Comparison of ENCODE assay signal across 8 cellular contexts in the genomic region with DNA sequence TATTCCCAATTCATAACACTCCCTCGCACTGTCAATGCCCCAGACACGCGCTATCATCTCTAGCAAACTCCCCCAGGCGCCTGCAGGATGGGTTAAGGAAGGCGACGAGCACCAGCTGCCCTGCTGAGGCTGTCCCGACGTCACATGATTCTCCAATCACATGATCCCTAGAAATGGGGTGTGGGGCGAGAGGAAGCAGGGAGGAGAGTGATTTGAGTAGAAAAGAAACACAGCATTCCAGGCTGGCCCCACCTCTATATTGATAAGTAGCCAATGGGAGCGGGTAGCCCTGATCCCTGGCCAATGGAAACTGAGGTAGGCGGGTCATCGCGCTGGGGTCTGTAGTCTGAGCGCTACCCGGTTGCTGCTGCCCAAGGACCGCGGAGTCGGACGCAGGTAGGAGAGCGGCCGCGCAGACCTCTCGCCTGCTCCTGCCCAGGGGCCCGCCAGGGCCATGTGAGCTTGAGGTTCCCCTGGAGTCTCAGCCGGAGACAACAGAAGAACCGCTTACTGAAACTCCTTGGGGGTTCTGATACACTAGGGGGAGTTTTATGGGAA. TPM values are rescaled to one million over a fixed set of nuclear protein-coding genes. Genes with fewer than 3 reads are reported as not detected.
DNase-seq lines count a peak whose midpoint lies in the region; ATAC-seq and TF ChIP-seq lines count a peak whose summit lies in the region.

Gene GRN, plus strand, starts transcription at position 364 of the 558 bp plus-strand sequence. CDS start 3,863 bp downstream, outside the sequence.

- H3K9me3 Mint-ChIP-seq in activated CD4-positive, alpha-beta memory T cell treated with anti-CD3 and anti-CD28 coated beads for 36 hours: no peaks in the 10 kb centered on the region

- TF ChIP-seq CTCF in dorsolateral prefrontal cortex (IDR thresholded peaks at IDR 0.05 in 54 of 56, conservative IDR thresholded peaks at IDR 0.05 in 2 of 56; ENCODE audit: low read depth in 1 of 56, partially characterized antibody in 56 of 56): peak in 20 of 56 donors; percentile 5 to 60 (median 24)
- no peak for TF ChIP-seq CTCF in liver (IDR thresholded peaks at IDR 0.05; ENCODE audit: low read depth, low read length, missing input control)

- DNase-seq in AML-193 (lab: John Stamatoyannopoulos, UW) (peak; percentile 96 to 97), NCI-H774 (lab: John Stamatoyannopoulos, UW) (peak; percentile 98), dorsolateral prefrontal cortex (peak; percentile 89 to 99 (median 97))
- peak; percentile 93 for DNase-seq in activated CD4-positive, alpha-beta memory T cell treated with anti-CD3 and anti-CD28 coated beads for 36 hours
- DNase-seq in stimulated activated CD4-positive, alpha-beta T cell treated with anti-CD3 and anti-CD28 coated beads, Interleukin-4, amount 100 ng/mL, for 24 hours: peak; percentile 89

- H3K27me3 ChIP-seq in dorsolateral prefrontal cortex (no peaks in the 10 kb centered on the region), liver (ENCODE audit: control insufficient read depth in 4 of 4, insufficient read depth in 4 of 4, low read length in 3 of 4) (no peaks in the 10 kb centered on the region)

- H3K4me3 Mint-ChIP-seq in activated CD4-positive, alpha-beta memory T cell treated with anti-CD3 and anti-CD28 coated beads for 36 hours: peak within 1 kb of the TSS; percentile 82

- H3K27ac Mint-ChIP-seq in activated CD4-positive, alpha-beta memory T cell treated with anti-CD3 and anti-CD28 coated beads for 36 hours: peak within 1 kb of the TSS; percentile 66

- TF ChIP-seq POLR2A in GM19193 (IDR thresholded peaks at IDR 0.05; ENCODE audit: extremely low read depth, insufficient read depth, insufficient read length): peak; percentile 96

- H3K27ac ChIP-seq in dorsolateral prefrontal cortex (peak within 1 kb of the TSS; percentile 59 to 95 (median 89)), liver (ENCODE audit: low read depth in 1 of 2, low read length in 2 of 2) (peak within 1 kb of the TSS; percentile 48 to 81)

- H3K36me3 ChIP-seq in liver (ENCODE audit: control insufficient read depth in 4 of 4, insufficient read depth in 3 of 4, low read depth in 1 of 4, low read length in 3 of 4): peaks cover 0 to 8% (median 2%) of the 10 kb centered on the region in 4 donors

- intact Hi-C loops in activated CD4-positive, alpha-beta memory T cell treated with anti-CD3 and anti-CD28 coated beads for 36 hours (cut with micrococcal nuclease): loop anchor here (2.0 kb wide), 1 partner anchor 14 kb away; no protein-coding TSS in a partner anchor
- intact Hi-C loops in dorsolateral prefrontal cortex (cut with DNase I): loop anchor here in 1 of 2 donors (2.0 kb wide), 1 partner anchor 20 kb away; the partner anchor contains the start of gene SLC25A39

- peak; percentile 49 to 58 for TF ChIP-seq RAD21 in liver (IDR thresholded peaks at IDR 0.05)

- under 1% methylated on average over 26 of the region's 26 CpGs for whole genome bisulfite sequencing in liver

- CTCF ChIA-PET in activated CD4-positive, alpha-beta memory T cell treated with anti-CD3 and anti-CD28 coated beads for 36 hours (lab: Charles Lee): interaction anchor here (0.7 to 2.7 kb wide), 28 partner anchors 8 to 434 kb away, joined by 3 to 28 read pairs (median 4); partner anchors contain the start of genes FAM171A2, HDAC5, RUNDC3A and TMUB2

- peak within 1 kb of the TSS; percentile 65 to 85 for H3K9ac ChIP-seq in liver (ENCODE audit: low read depth in 1 of 2, low read length in 2 of 2)

- POLR2A ChIA-PET in activated CD4-positive, alpha-beta memory T cell treated with anti-CD3 and anti-CD28 coated beads for 36 hours (lab: Charles Lee): interaction anchor here (0.6 to 1.9 kb wide), 7 partner anchors 10 to 158 kb away, joined by 3 to 5 read pairs (median 3); partner anchors contain the start of genes SLC25A39 and TMUB2

- no peaks in the 10 kb centered on the region for H3K27me3 Mint-ChIP-seq in activated CD4-positive, alpha-beta memory T cell treated with anti-CD3 and anti-CD28 coated beads for 36 hours

- no peaks in the 10 kb centered on the region for H3K9me3 ChIP-seq in liver (ENCODE audit: control insufficient read depth in 4 of 4, low read length in 3 of 4)

- peaks cover 0 to 21% (median 12%) of the 10 kb centered on the region in 4 donors for H3K4me1 ChIP-seq in liver (ENCODE audit: control insufficient read depth in 4 of 4, insufficient read depth in 4 of 4, low read length in 3 of 4)

- peaks cover 21% of the 10 kb centered on the region for H3K4me1 Mint-ChIP-seq in activated CD4-positive, alpha-beta memory T cell treated with anti-CD3 and anti-CD28 coated beads for 36 hours (ENCODE audit: low read depth)

- H3K4me3 ChIP-seq in dorsolateral prefrontal cortex (peak within 1 kb of the TSS; percentile 57 to 98 (median 86)), liver (ENCODE audit: low read depth in 1 of 3, low read length in 3 of 3) (peak within 1 kb of the TSS; percentile 57 to 86 (median 83))

- ATAC-seq in HG03520 (IDR thresholded peaks at IDR 0.05; ENCODE audit: unreplicated experiment): peak; percentile 66

- H3K36me3 Mint-ChIP-seq in activated CD4-positive, alpha-beta memory T cell treated with anti-CD3 and anti-CD28 coated beads for 36 hours: no peaks in the 10 kb centered on the region

TF ChIP-seq in liver, 16 proteins besides CTCF, POLR2A, EP300 and RAD21:
- peak in 1 of 2 donors; percentile 77 for TF ChIP-seq GABPA (IDR thresholded peaks at IDR 0.05 in 1 of 2, conservative IDR thresholded peaks at IDR 0.05 in 1 of 2)
- TF ChIP-seq FOXA1 (IDR thresholded peaks at IDR 0.05): no peak
- no peak for TF ChIP-seq TAF1 (conservative IDR thresholded peaks at IDR 0.05)
- no peak for TF ChIP-seq JUND (IDR thresholded peaks at IDR 0.05)
- TF ChIP-seq, protein P1, sequence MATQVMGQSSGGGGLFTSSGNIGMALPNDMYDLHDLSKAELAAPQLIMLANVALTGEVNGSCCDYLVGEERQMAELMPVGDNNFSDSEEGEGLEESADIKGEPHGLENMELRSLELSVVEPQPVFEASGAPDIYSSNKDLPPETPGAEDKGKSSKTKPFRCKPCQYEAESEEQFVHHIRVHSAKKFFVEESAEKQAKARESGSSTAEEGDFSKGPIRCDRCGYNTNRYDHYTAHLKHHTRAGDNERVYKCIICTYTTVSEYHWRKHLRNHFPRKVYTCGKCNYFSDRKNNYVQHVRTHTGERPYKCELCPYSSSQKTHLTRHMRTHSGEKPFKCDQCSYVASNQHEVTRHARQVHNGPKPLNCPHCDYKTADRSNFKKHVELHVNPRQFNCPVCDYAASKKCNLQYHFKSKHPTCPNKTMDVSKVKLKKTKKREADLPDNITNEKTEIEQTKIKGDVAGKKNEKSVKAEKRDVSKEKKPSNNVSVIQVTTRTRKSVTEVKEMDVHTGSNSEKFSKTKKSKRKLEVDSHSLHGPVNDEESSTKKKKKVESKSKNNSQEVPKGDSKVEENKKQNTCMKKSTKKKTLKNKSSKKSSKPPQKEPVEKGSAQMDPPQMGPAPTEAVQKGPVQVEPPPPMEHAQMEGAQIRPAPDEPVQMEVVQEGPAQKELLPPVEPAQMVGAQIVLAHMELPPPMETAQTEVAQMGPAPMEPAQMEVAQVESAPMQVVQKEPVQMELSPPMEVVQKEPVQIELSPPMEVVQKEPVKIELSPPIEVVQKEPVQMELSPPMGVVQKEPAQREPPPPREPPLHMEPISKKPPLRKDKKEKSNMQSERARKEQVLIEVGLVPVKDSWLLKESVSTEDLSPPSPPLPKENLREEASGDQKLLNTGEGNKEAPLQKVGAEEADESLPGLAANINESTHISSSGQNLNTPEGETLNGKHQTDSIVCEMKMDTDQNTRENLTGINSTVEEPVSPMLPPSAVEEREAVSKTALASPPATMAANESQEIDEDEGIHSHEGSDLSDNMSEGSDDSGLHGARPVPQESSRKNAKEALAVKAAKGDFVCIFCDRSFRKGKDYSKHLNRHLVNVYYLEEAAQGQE (IDR thresholded peaks at IDR 0.05): peak; percentile 64
- TF ChIP-seq YY1 (IDR thresholded peaks at IDR 0.05): peak; percentile 87
- peak; percentile 30 to 43 for TF ChIP-seq HNF4A (conservative IDR thresholded peaks at IDR 0.05)
- TF ChIP-seq EGR1 (IDR thresholded peaks at IDR 0.05; ENCODE audit: low read depth in 2 of 2): peak in 1 of 2 donors; percentile 69
- TF ChIP-seq RXRA (IDR thresholded peaks at IDR 0.05): peak; percentile 69 to 78
- no peak for TF ChIP-seq ATF3 (IDR thresholded peaks at IDR 0.05)
- TF ChIP-seq HNF4G (IDR thresholded peaks at IDR 0.05): no peak
- peak; percentile 69 for TF ChIP-seq NR2F2 (IDR thresholded peaks at IDR 0.05)
- TF ChIP-seq SP1 (IDR thresholded peaks at IDR 0.05): peak; percentile 89
- TF ChIP-seq, protein P2, sequence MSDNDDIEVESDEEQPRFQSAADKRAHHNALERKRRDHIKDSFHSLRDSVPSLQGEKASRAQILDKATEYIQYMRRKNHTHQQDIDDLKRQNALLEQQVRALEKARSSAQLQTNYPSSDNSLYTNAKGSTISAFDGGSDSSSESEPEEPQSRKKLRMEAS (IDR thresholded peaks at IDR 0.05): peak; percentile 90

RNA-seq across cellular contexts. Expression of gene GRN, which starts in this region (rescaled TPM):
- total RNA-seq in activated CD4-positive, alpha-beta memory T cell treated with anti-CD3 and anti-CD28 coated beads for 36 hours: 10 to 100 TPM; 59.7 to 62.4 TPM
- total RNA-seq in dorsolateral prefrontal cortex: 100 to 1,000 TPM in 7 of 120 experiments, 10 to 100 TPM in 113; 42.3 to 110 (median 70.1) TPM
- total RNA-seq in liver: 100 to 1,000 TPM in 1 of 2 donors, 10 to 100 TPM in 1; 90.9 to 166 TPM
- polyA plus RNA-seq in liver: 100 to 1,000 TPM; 127 to 139 TPM

Comparison
In these comparisons a context has a peak if more than half of its experiments do, and no peak if none do; other contexts are left out.
1. Peak in every context shown above with its lines: DNase-seq, ATAC-seq, H3K4me3 ChIP-seq and H3K27ac ChIP-seq.